13 cellular contexts compared by ENCODE assay signal in genomic region chr18:23688528-23688927, GRCh38. TPM values are rescaled to one million over a fixed set of nuclear protein-coding genes. Genes with fewer than 3 reads are reported as not detected.
A peak's percentile ranks its signal among the peaks of the same experiment; 100 is the strongest.
DNase-seq lines count a peak whose midpoint lies in the region; ATAC-seq and TF ChIP-seq lines count a peak whose summit lies in the region.
"Had no signal": no experiment of that assay in that cellular context is flagged by ENCODE, and none has a peak within 500 bp of the region (broad histone marks: within the 10 kb centered on the region; RNA-seq: fewer than 3 reads in every experiment).

No MANE protein-coding gene starts in this region.

- WGBS in body of pancreas, 2 donors = 42 to 45% methylated on average over 5 of the region's 5 CpGs

- H3K9ac ChIP-seq in skeletal muscle tissue (ENCODE audit: low read depth in 1 of 3, low read length in 3 of 3) = peak overlapping the region in 1 of 3 donors; percentile 26

- intact Hi-C loops in body of pancreas (cut with DNase I) = no loop called here

- H3K27me3 ChIP-seq in WERI-Rb-1 (ENCODE audit: insufficient read depth, low read depth, severe bottlenecking) (no peaks in the 10 kb centered on the region), skeletal muscle tissue (ENCODE audit: control insufficient read depth in 3 of 3, insufficient read depth in 3 of 3, low read length in 3 of 3) (peaks cover 11 to 19% (median 19%) of the 10 kb centered on the region in 3 donors), body of pancreas (no peaks in the 10 kb centered on the region)

- H3K4me3 Mint-ChIP-seq in activated T-cell treated with anti-CD3 and anti-CD28 coated beads, Interleukin-2, amount 50 U/mL, for 72 hours = peak overlapping the region in 1 of 2 donors; percentile 74
- H3K4me3 Mint-ChIP-seq: stimulated activated memory B cell treated with anti-CD40 and anti-IgM and Interleukin-4, amounts not matched to agents 10 μg/mL and 1 μg/mL and 100 μg/mL, for 72 hours had no signal

- H3K4me1 Mint-ChIP-seq in activated T-cell treated with anti-CD3 and anti-CD28 coated beads, Interleukin-2, amount 50 U/mL, for 72 hours (ENCODE audit: low read depth) = no peaks in the 10 kb centered on the region

- peaks cover 48% of the 10 kb centered on the region for H3K27me3 Mint-ChIP-seq in activated T-cell treated with anti-CD3 and anti-CD28 coated beads, Interleukin-2, amount 50 U/mL, for 72 hours (ENCODE audit: low read depth)

- no peak for TF ChIP-seq CTCF in WERI-Rb-1 (IDR thresholded peaks at IDR 0.05; ENCODE audit: low read depth, low read length)
- no peak for TF ChIP-seq CTCF in foreskin fibroblast (IDR thresholded peaks at IDR 0.05; ENCODE audit: low read depth, low read length)
- no peak for TF ChIP-seq CTCF in GM13977 (IDR thresholded peaks at IDR 0.05; ENCODE audit: extremely low read depth, insufficient read depth, missing control alignments)
- TF ChIP-seq CTCF in body of pancreas (IDR thresholded peaks at IDR 0.05) = no peak

- no peaks in the 10 kb centered on the region for H3K36me3 Mint-ChIP-seq in activated T-cell treated with anti-CD3 and anti-CD28 coated beads, Interleukin-2, amount 50 U/mL, for 72 hours (ENCODE audit: insufficient read depth in 2 of 2)
- H3K36me3 Mint-ChIP-seq: activated naive CD4-positive, alpha-beta T cell treated with anti-CD3 and anti-CD28 coated beads, Interleukin-2, amount 50 U/mL, for 72 hours; stimulated activated memory B cell treated with anti-CD40 and anti-IgM and Interleukin-4, amounts not matched to agents 10 μg/mL and 1 μg/mL and 100 μg/mL, for 72 hours had no signal

- no peak overlapping the region for H3K27ac Mint-ChIP-seq in activated T-cell treated with anti-CD3 and anti-CD28 coated beads, Interleukin-2, amount 50 U/mL, for 72 hours
- H3K27ac Mint-ChIP-seq: activated CD8-positive, alpha-beta T cell treated with anti-CD3 and anti-CD28 coated beads for 36 hours; activated naive CD4-positive, alpha-beta T cell treated with anti-CD3 and anti-CD28 coated beads, Interleukin-2, amount 50 U/mL, for 72 hours; stimulated activated memory B cell treated with anti-CD40 and anti-IgM and Interleukin-4, amounts not matched to agents 10 μg/mL and 1 μg/mL and 100 μg/mL, for 72 hours had no signal

- H3K27ac ChIP-seq in WERI-Rb-1 (no peak overlapping the region), skeletal muscle tissue (ENCODE audit: low read depth, low read length) (no peak overlapping the region), body of pancreas (no peak overlapping the region)

- H3K4me3 ChIP-seq in GM08714 (ENCODE audit: low read length) = peak overlapping the region; percentile 56; the same call in 1 of the 2 replicates
- H3K4me3 ChIP-seq in WERI-Rb-1 (ENCODE audit: low read depth, low read length) = peak overlapping the region; percentile 73
- peak overlapping the region; percentile 52 to 57 for H3K4me3 ChIP-seq in foreskin fibroblast (ENCODE audit: low read depth in 1 of 2, low read length in 2 of 2)
- peak overlapping the region in 2 of 3 donors; percentile 14 to 50 for H3K4me3 ChIP-seq in skeletal muscle tissue (ENCODE audit: low read length in 3 of 3)
- no peak overlapping the region for H3K4me3 ChIP-seq in body of pancreas

- in situ Hi-C loops in GM13977 (cut with MboI; ENCODE audit: low pct_unique_long_range_greater_than_20kb, low sequenced_read_pairs, unreplicated experiment) = no loop called here

- H3K9me3 ChIP-seq in WERI-Rb-1 (ENCODE audit: severe bottlenecking) (no peaks in the 10 kb centered on the region), skeletal muscle tissue (ENCODE audit: control insufficient read depth in 3 of 3, low read length in 3 of 3) (no peaks in the 10 kb centered on the region), body of pancreas (no peaks in the 10 kb centered on the region)

- TF ChIP-seq POLR2A in body of pancreas (IDR thresholded peaks at IDR 0.05) = no peak

- H3K9me3 Mint-ChIP-seq in activated T-cell treated with anti-CD3 and anti-CD28 coated beads, Interleukin-2, amount 50 U/mL, for 72 hours = no peaks in the 10 kb centered on the region
- H3K9me3 Mint-ChIP-seq: activated naive CD4-positive, alpha-beta T cell treated with anti-CD3 and anti-CD28 coated beads, Interleukin-2, amount 50 U/mL, for 72 hours had no signal

- ATAC-seq in activated T-cell treated with anti-CD3 and anti-CD28 coated beads, Interleukin-2, amount 50 U/mL, for 72 hours (replicated peaks in 1 of 2) = no peak
- ATAC-seq in body of pancreas = no peak

- H3K4me1 ChIP-seq in skeletal muscle tissue (ENCODE audit: control insufficient read depth in 3 of 3, insufficient read depth in 3 of 3, low read length in 3 of 3) (peaks cover 5 to 8% (median 8%) of the 10 kb centered on the region in 3 donors), body of pancreas (peaks cover 18% of the 10 kb centered on the region)

- DNase-seq in WERI-Rb-1 (no peak), foreskin fibroblast (no peak), GM13977 (ENCODE audit: low spot score) (no peak), body of pancreas (no peak)
- no peak for DNase-seq in activated CD8-positive, alpha-beta memory T cell treated with anti-CD3 and anti-CD28 coated beads, Interleukin-2, amount 50 U/mL, for 48 hours
- no peak for DNase-seq in activated T-cell treated with anti-CD3 and anti-CD28 coated beads, Interleukin-2, amount 50 U/mL, for 72 hours
- DNase-seq: cortex of kidney, NCI-H2107 had no signal

- H3K36me3 ChIP-seq in WERI-Rb-1 = no peaks in the 10 kb centered on the region
- H3K36me3 ChIP-seq in skeletal muscle tissue (ENCODE audit: control insufficient read depth in 3 of 3, insufficient read depth in 3 of 3, low read length in 3 of 3) = no peaks in the 10 kb centered on the region
- H3K36me3 ChIP-seq in body of pancreas (replicated peaks in 1 of 2; ENCODE audit: insufficient read depth in 1 of 2, low read depth in 2 of 2) = no peaks in the 10 kb centered on the region

RNA-seq across cellular contexts. Expression of gene LAMA3, which starts 0.7 kb away (rescaled TPM):
- 8.4 TPM for total RNA-seq in skeletal muscle tissue
- total RNA-seq in activated T-cell treated with anti-CD3 and anti-CD28 coated beads, Interleukin-2, amount 50 U/mL, for 72 hours = under 1 TPM in 1 of 2 donors, not detected in 1; 0.19 TPM
- 10 to 100 TPM in 1 of 2 donors, 1 to 10 TPM in 1; 9.3 to 21.1 TPM for total RNA-seq in body of pancreas

RNA-seq across cellular contexts. Expression of gene ANKRD29, which starts 25.8 kb away (rescaled TPM):
- total RNA-seq in skeletal muscle tissue = 3.7 TPM
- total RNA-seq in activated T-cell treated with anti-CD3 and anti-CD28 coated beads, Interleukin-2, amount 50 U/mL, for 72 hours = not detected
- 1 to 10 TPM in 1 of 2 donors, under 1 TPM in 1; 0.52 to 3.3 TPM for total RNA-seq in body of pancreas
- total RNA-seq: activated CD8-positive, alpha-beta T cell treated with anti-CD3 and anti-CD28 coated beads for 36 hours; activated naive CD4-positive, alpha-beta T cell treated with anti-CD3 and anti-CD28 coated beads, Interleukin-2, amount 50 U/mL, for 72 hours had no signal

Comparison
In these comparisons a context has a peak if more than half of its experiments do, and no peak if none do; other contexts are left out.
1. H3K4me3 ChIP-seq: peak in GM08714 (single experiment), WERI-Rb-1 (single experiment), foreskin fibroblast (2 of 2) and skeletal muscle tissue (2 of 3); none in body of pancreas (0 of 2).